30 cellular contexts compared by ENCODE assay signal in genomic region chr4:10333942-10334341, GRCh38.
DNase-seq lines count a peak whose midpoint lies in the region; ATAC-seq and TF ChIP-seq lines count a peak whose summit lies in the region.
"Had no signal": no experiment of that assay in that cellular context is flagged by ENCODE, and none has a peak within 500 bp of the region (broad histone marks: within the 10 kb centered on the region; RNA-seq: fewer than 3 reads in every experiment).

No MANE protein-coding gene starts in this region.

- H2AFZ ChIP-seq in GM23338 (no peak overlapping the region), hepatocyte (no peak overlapping the region)

- H3K27ac Mint-ChIP-seq in GM23338, result no peak overlapping the region
- H3K27ac Mint-ChIP-seq: activated CD4-positive, alpha-beta T cell treated with anti-CD3 and anti-CD28 coated beads, Interleukin-2, amount 10 ng/mL, durations not matched to agents 7 days and 5 days; activated naive CD8-positive, alpha-beta T cell treated with anti-CD3 and anti-CD28 coated beads for 36 hours; activated T-cell treated with anti-CD3 and anti-CD28 coated beads, Interleukin-2, amount 50 U/mL, for 24 hours; mesothelial cell of epicardium; naive B cell; stimulated activated naive CD8-positive, alpha-beta T cell treated with anti-CD3 and anti-CD28 coated beads, Interleukin-15, amount 100 ng/mL, for 72 hours; T-cell had no signal

- H3K4me3 Mint-ChIP-seq in GM23338, result no peak overlapping the region
- H3K4me3 Mint-ChIP-seq: activated CD4-positive, alpha-beta T cell treated with anti-CD3 and anti-CD28 coated beads, Interleukin-2, amount 10 ng/mL, durations not matched to agents 7 days and 5 days; activated naive CD8-positive, alpha-beta T cell treated with anti-CD3 and anti-CD28 coated beads for 36 hours; activated T-cell treated with anti-CD3 and anti-CD28 coated beads, Interleukin-2, amount 50 U/mL, for 24 hours; mesothelial cell of epicardium; naive B cell; stimulated activated naive CD8-positive, alpha-beta T cell treated with anti-CD3 and anti-CD28 coated beads, Interleukin-15, amount 100 ng/mL, for 72 hours; T-cell had no signal

- WGBS in hepatocyte (ENCODE audit: low lambda C conversion rate, missing lambda C conversion rate), result 53% methylated on average over 1 of the region's 1 CpG

- DNase-seq in GM23338 (ENCODE audit: low spot score) (peak; percentile 69), SW480 (ENCODE audit: low spot score) (peak; percentile 9), hepatocyte (ENCODE audit: low spot score) (peak; percentile 11), left lung (no peak), RPMI8226 (no peak), NCI-H2029 (lab: John Stamatoyannopoulos, UW) (no peak)
- no peak for DNase-seq in stimulated activated CD4-positive, alpha-beta T cell treated with anti-CD3 and anti-CD28 coated beads, Interleukin-12 subunit alpha, Interleukin-12 subunit beta, amount 100 ng/mL, for 4 hours
- DNase-seq: activated CD4-positive, alpha-beta T cell treated with anti-CD3 and anti-CD28 coated beads, Interleukin-2, amount 10 ng/mL, durations not matched to agents 7 days and 5 days; activated effector memory CD4-positive, alpha-beta T cell treated with anti-CD3 and anti-CD28 coated beads, Interleukin-2, amount 50 U/mL, for 16 hours; activated naive CD8-positive, alpha-beta T cell treated with anti-CD3 and anti-CD28 coated beads for 36 hours; activated T-cell treated with anti-CD3 and anti-CD28 coated beads, Interleukin-2, amount 50 U/mL, for 24 hours; anterior cingulate cortex; DMS53; foreskin fibroblast; GDM1; heart left ventricle; Kasumi-1; naive B cell; NCI-H146; posterior cingulate gyrus; stimulated activated CD8-positive, alpha-beta memory T cell treated with anti-CD3 and anti-CD28 coated beads, Interleukin-4, amount 100 ng/mL, for 48 hours; stimulated activated naive CD8-positive, alpha-beta T cell treated with anti-CD3 and anti-CD28 coated beads, Interleukin-15, amount 100 ng/mL, for 72 hours; T-cell; uterus had no signal

- no peak for TF ChIP-seq CTCF in GM23338 (conservative IDR thresholded peaks at IDR 0.05; ENCODE audit: low read depth in 2 of 2)
- no peak for TF ChIP-seq CTCF in hepatocyte (IDR thresholded peaks at IDR 0.05; ENCODE audit: poor library complexity)
- TF ChIP-seq CTCF in left lung (IDR thresholded peaks at IDR 0.05), result no peak

- no peak overlapping the region for H3K27ac ChIP-seq in GM23338 (ENCODE audit: low read depth)
- no peak overlapping the region for H3K27ac ChIP-seq in hepatocyte
- H3K27ac ChIP-seq in left lung, result no peak overlapping the region
- H3K27ac ChIP-seq: BLaER1, esophagus muscularis mucosa, heart left ventricle, right atrium auricular region, thoracic aorta, uterus had no signal

- H4K20me1 ChIP-seq in GM23338 (replicated peaks; ENCODE audit: insufficient read depth) (no peaks in the 10 kb centered on the region), hepatocyte (ENCODE audit: insufficient read depth, poor library complexity, severe bottlenecking) (no peaks in the 10 kb centered on the region)
- H4K20me1 ChIP-seq: BLaER1 had no signal

- H3F3A ChIP-seq in GM23338 (replicated peaks; ENCODE audit: low read depth), result no peaks in the 10 kb centered on the region

- H3K27me3 ChIP-seq in GM23338 (ENCODE audit: insufficient read depth) (no peaks in the 10 kb centered on the region), hepatocyte (no peaks in the 10 kb centered on the region), left lung (no peaks in the 10 kb centered on the region)
- H3K27me3 ChIP-seq: BLaER1, right atrium auricular region, uterus had no signal

- H3K36me3 Mint-ChIP-seq in GM23338 (ENCODE audit: low read depth), result no peaks in the 10 kb centered on the region
- H3K36me3 Mint-ChIP-seq: activated naive CD8-positive, alpha-beta T cell treated with anti-CD3 and anti-CD28 coated beads for 36 hours; mesothelial cell of epicardium; naive B cell; T-cell had no signal

- H3K79me2 ChIP-seq in GM23338 (replicated peaks; ENCODE audit: insufficient read depth) (no peaks in the 10 kb centered on the region), hepatocyte (no peaks in the 10 kb centered on the region)

- H3K9me3 Mint-ChIP-seq in GM23338, result peaks cover 2% of the 10 kb centered on the region; the same call in 1 of the 3 replicates
- H3K9me3 Mint-ChIP-seq: activated CD4-positive, alpha-beta T cell treated with anti-CD3 and anti-CD28 coated beads, Interleukin-2, amount 10 ng/mL, durations not matched to agents 7 days and 5 days; activated T-cell treated with anti-CD3 and anti-CD28 coated beads, Interleukin-2, amount 50 U/mL, for 24 hours; mesothelial cell of epicardium; T-cell had no signal

- no peaks in the 10 kb centered on the region for H3K9me3 ChIP-seq in hepatocyte (ENCODE audit: low read depth)
- no peaks in the 10 kb centered on the region for H3K9me3 ChIP-seq in left lung
- H3K9me3 ChIP-seq: esophagus muscularis mucosa, heart left ventricle, right atrium auricular region, thoracic aorta, uterus had no signal

- ATAC-seq in GM23338 (peak; percentile 99), left lung (peak; percentile 41)
- ATAC-seq: HCT116; stimulated activated naive CD8-positive, alpha-beta T cell treated with anti-CD3 and anti-CD28 coated beads, Interleukin-15, amount 100 ng/mL, for 72 hours; T-cell had no signal

- H3K36me3 ChIP-seq in GM23338 (ENCODE audit: insufficient read depth) (no peaks in the 10 kb centered on the region), hepatocyte (replicated peaks; ENCODE audit: insufficient read depth, low read depth) (no peaks in the 10 kb centered on the region), left lung (no peaks in the 10 kb centered on the region)
- H3K36me3 ChIP-seq: BLaER1, esophagus muscularis mucosa, heart left ventricle, right atrium auricular region, thoracic aorta, uterus had no signal

- H3K9me2 ChIP-seq in GM23338 (ENCODE audit: insufficient read depth), result peaks cover 8% of the 10 kb centered on the region; the same call in 1 of the 2 replicates
- no peaks in the 10 kb centered on the region for H3K9me2 ChIP-seq in hepatocyte (replicated peaks; ENCODE audit: insufficient read depth)

- H3K4me1 ChIP-seq in GM23338 (ENCODE audit: insufficient read depth) (peaks cover 10% of the 10 kb centered on the region; the same call in 1 of the 2 replicates), hepatocyte (ENCODE audit: insufficient read depth) (no peaks in the 10 kb centered on the region), left lung (no peaks in the 10 kb centered on the region)
- H3K4me1 ChIP-seq: BLaER1, esophagus muscularis mucosa, right atrium auricular region, uterus had no signal

- peaks cover 2% of the 10 kb centered on the region for H3K27me3 Mint-ChIP-seq in GM23338 (ENCODE audit: insufficient read depth, low read depth, poor library complexity)

- H3K4me1 Mint-ChIP-seq in GM23338, result peaks cover 20% of the 10 kb centered on the region; the same call in 2 of the 3 replicates
- H3K4me1 Mint-ChIP-seq: activated CD4-positive, alpha-beta T cell treated with anti-CD3 and anti-CD28 coated beads, Interleukin-2, amount 10 ng/mL, durations not matched to agents 7 days and 5 days; activated naive CD8-positive, alpha-beta T cell treated with anti-CD3 and anti-CD28 coated beads for 36 hours; naive B cell; stimulated activated naive CD8-positive, alpha-beta T cell treated with anti-CD3 and anti-CD28 coated beads, Interleukin-15, amount 100 ng/mL, for 72 hours; T-cell had no signal

- H3K4me2 ChIP-seq in GM23338 (no peak overlapping the region), hepatocyte (no peak overlapping the region)
- H3K4me2 ChIP-seq: BLaER1 had no signal

- intact Hi-C loops in left lung (cut with DNase I), result no loop called here

- H3K4me3 ChIP-seq in GM23338 (no peak overlapping the region), hepatocyte (no peak overlapping the region), left lung (no peak overlapping the region)
- H3K4me3 ChIP-seq: BLaER1, esophagus muscularis mucosa, heart left ventricle, right atrium auricular region, thoracic aorta, uterus had no signal

TF ChIP-seq in GM23338, 12 proteins besides CTCF, POLR2A, EP300 and RAD21 (continues in another document):
- TF ChIP-seq JUNB (IDR thresholded peaks at IDR 0.05; ENCODE audit: unreplicated experiment), result no peak

Comparison
In these comparisons a context has a peak if more than half of its experiments do, and no peak if none do; other contexts are left out.
1. DNase-seq: peak in GM23338 (single experiment), SW480 (single experiment) and hepatocyte (single experiment); none in left lung (0 of 2), stimulated activated CD4-positive, alpha-beta T cell treated with anti-CD3 and anti-CD28 coated beads, Interleukin-12 subunit alpha, Interleukin-12 subunit beta, amount 100 ng/mL, for 4 hours (single experiment), RPMI8226 (single experiment) and NCI-H2029 (single experiment).